In genomic region chr12:57522019-57522886, GRCh38 we compare ENCODE assay signal across 8 cellular contexts. TPM values are rescaled to one million over a fixed set of nuclear protein-coding genes. Genes with fewer than 3 reads are reported as not detected.
DNase-seq lines count a peak whose midpoint lies in the region; ATAC-seq and TF ChIP-seq lines count a peak whose summit lies in the region.

Gene MBD6 (plus strand): TSS chr12:57522824. CDS start chr12:57524304, 1,480 bp downstream.

- no peaks in the 10 kb centered on the region for H3K27me3 Mint-ChIP-seq in natural killer cell treated with Interleukin-12 subunit alpha and Interleukin-12 subunit beta and Interleukin-15 and Interleukin-18, amount 100 ng/mL, for 72 hours

- peak within 1 kb of the TSS; percentile 66 for H2AFZ ChIP-seq in DND-41 (ENCODE audit: low read depth, low read length)

- H3K36me3 ChIP-seq in DND-41 (ENCODE audit: insufficient read depth, low read length) (peaks cover 67% of the 10 kb centered on the region), KOPT-K1 (ENCODE audit: insufficient read depth, low read length) (peaks cover 57% of the 10 kb centered on the region)

- H3K36me3 Mint-ChIP-seq in natural killer cell treated with Interleukin-12 subunit alpha and Interleukin-12 subunit beta and Interleukin-15 and Interleukin-18, amount 100 ng/mL, for 72 hours = peaks cover 19% of the 10 kb centered on the region

- H3K4me3 ChIP-seq in DND-41 (ENCODE audit: low read depth in 1 of 2, low read length in 2 of 2) (peak within 1 kb of the TSS; percentile 85 to 86), fibroblast of mammary gland (ENCODE audit: control insufficient read depth, low read depth, low read length) (peak within 1 kb of the TSS; percentile 87)

- peak within 1 kb of the TSS; percentile 60 for H3K9ac ChIP-seq in DND-41 (ENCODE audit: low read depth, low read length)

- DNase-seq in DND-41 (peak; percentile 89), RPMI8226 (peak; percentile 91), fibroblast of mammary gland (ENCODE audit: low read depth) (peak; percentile 90)
- peak; percentile 79 to 90 for DNase-seq in activated T-helper 1 cell treated with anti-CD3 and anti-CD28 coated beads, Interleukin-2, amount 50 U/mL, for 16 hours (ENCODE audit: low read depth in 1 of 2, low spot score in 1 of 2)
- DNase-seq in natural killer cell treated with Interleukin-12 subunit alpha and Interleukin-12 subunit beta and Interleukin-15 and Interleukin-18, amount 100 ng/mL, for 72 hours (ENCODE audit: low spot score) = peak; percentile 96
- peak; percentile 94 for DNase-seq in stimulated activated naive CD8-positive, alpha-beta T cell treated with anti-CD3 and anti-CD28 coated beads, Interleukin-15, Interleukin-2, amounts not matched to agents 100 U/mL and 50 U/mL, for 24 hours

- TF ChIP-seq CTCF in DND-41 (IDR thresholded peaks at IDR 0.05; ENCODE audit: borderline replicate concordance, extremely low read depth, low read length, poor library complexity, severe bottlenecking) = peak; percentile 33
- no peak for TF ChIP-seq CTCF in fibroblast of mammary gland (conservative IDR thresholded peaks at IDR 0.05; ENCODE audit: control insufficient read depth, insufficient read depth, low read depth, low read length)

- H3K4me1 ChIP-seq in DND-41 (ENCODE audit: insufficient read depth, low read length) = peaks cover 76% of the 10 kb centered on the region

- H4K20me1 ChIP-seq in DND-41 (ENCODE audit: insufficient read depth, low read length) = peaks cover 51% of the 10 kb centered on the region

- H3K79me2 ChIP-seq in DND-41 (ENCODE audit: insufficient read depth, low read length) = peaks cover 72% of the 10 kb centered on the region

- H3K9me3 Mint-ChIP-seq in natural killer cell treated with Interleukin-12 subunit alpha and Interleukin-12 subunit beta and Interleukin-15 and Interleukin-18, amount 100 ng/mL, for 72 hours = no peaks in the 10 kb centered on the region

- H3K27ac ChIP-seq in DND-41 (ENCODE audit: low read length) = peak within 1 kb of the TSS; percentile 92
- peak within 1 kb of the TSS; percentile 96 for H3K27ac ChIP-seq in KOPT-K1 (ENCODE audit: low read depth, low read length, poor library complexity, severe bottlenecking)

- peak; percentile 27 for ATAC-seq in DND-41 (ENCODE audit: insufficient read depth, low read depth)
- peak; percentile 30 for ATAC-seq in GM21825 (IDR thresholded peaks at IDR 0.05; ENCODE audit: unreplicated experiment)
- peak; percentile 61 to 69 for ATAC-seq in natural killer cell treated with Interleukin-12 subunit alpha and Interleukin-12 subunit beta and Interleukin-15 and Interleukin-18, amount 100 ng/mL, for 72 hours
- peak; percentile 35 for ATAC-seq in stimulated activated naive CD8-positive, alpha-beta T cell treated with anti-CD3 and anti-CD28 coated beads, Interleukin-15, Interleukin-2, amounts not matched to agents 100 U/mL and 50 U/mL, for 24 hours

- H3K27ac Mint-ChIP-seq in natural killer cell treated with Interleukin-12 subunit alpha and Interleukin-12 subunit beta and Interleukin-15 and Interleukin-18, amount 100 ng/mL, for 72 hours = peak within 1 kb of the TSS; percentile 98 to 100

- peak within 1 kb of the TSS; percentile 88 for H3K4me3 Mint-ChIP-seq in natural killer cell treated with Interleukin-12 subunit alpha and Interleukin-12 subunit beta and Interleukin-15 and Interleukin-18, amount 100 ng/mL, for 72 hours

- peak within 1 kb of the TSS; percentile 72 for H3K4me2 ChIP-seq in DND-41 (ENCODE audit: insufficient read depth, low read length)

- H3K9me3 ChIP-seq in DND-41 (ENCODE audit: insufficient read depth, low read length, severe bottlenecking) (no peaks in the 10 kb centered on the region), KOPT-K1 (ENCODE audit: insufficient read depth, low read length, poor library complexity, severe bottlenecking) (no peaks in the 10 kb centered on the region)

- H3K27me3 ChIP-seq in DND-41 (ENCODE audit: insufficient read depth, low read length, poor library complexity) = no peaks in the 10 kb centered on the region

- H3K4me1 Mint-ChIP-seq in natural killer cell treated with Interleukin-12 subunit alpha and Interleukin-12 subunit beta and Interleukin-15 and Interleukin-18, amount 100 ng/mL, for 72 hours (ENCODE audit: low read depth in 2 of 2) = peaks cover 51 to 60% of the 10 kb centered on the region in 2 donors

RNA-seq across cellular contexts. Expression of gene MBD6, which starts in this region (rescaled TPM):
- 100 to 1,000 TPM in 1 of 2 donors, 10 to 100 TPM in 1; 94.1 to 123 TPM for total RNA-seq in natural killer cell treated with Interleukin-12 subunit alpha and Interleukin-12 subunit beta and Interleukin-15 and Interleukin-18, amount 100 ng/mL, for 72 hours

Comparison
In these comparisons a context has a peak if more than half of its experiments do, and no peak if none do; other contexts are left out.
1. Peak in every context shown above with its lines: DNase-seq, ATAC-seq, H3K4me3 ChIP-seq and H3K27ac ChIP-seq.